22 cellular contexts compared by ENCODE assay signal in genomic region chr17:30548189-30548588, GRCh38.
"Had no signal": no experiment of that assay in that cellular context is flagged by ENCODE, and none has a peak within 500 bp of the region (broad histone marks: within the 10 kb centered on the region; RNA-seq: fewer than 3 reads in every experiment).

No MANE protein-coding gene starts in this region.

- H3K9me3 ChIP-seq: SJSA1 had no signal

- ATAC-seq: HepG2 had no signal

- H3K4me3 ChIP-seq: SJSA1, SK-N-MC had no signal

- H3K27me3 ChIP-seq: SJSA1 had no signal

- DNase-seq: IMR-90, Karpas-422, KG1, MM.1S, NCI-H1092 treated with DMSO at 0.1 percent for 48 hours, NCI-H1436, NCI-H187, NCI-H2029, NCI-H2081 treated with DMSO at 0.1 percent for 48 hours, NCI-H2171, NCI-H226, NCI-H446, NCI-H510A, NCI-H524 treated with DMSO at 0.1 percent for 48 hours, NCI-H69, NCI-H774, Right ventricle myocardium superior, RPMI8226, SIG-M5 had no signal

- H3K36me3 ChIP-seq: SJSA1 had no signal

- H3K27ac ChIP-seq: SJSA1, SK-N-MC had no signal
